Comparison of ENCODE assay signal across 17 cellular contexts in the genomic region with DNA sequence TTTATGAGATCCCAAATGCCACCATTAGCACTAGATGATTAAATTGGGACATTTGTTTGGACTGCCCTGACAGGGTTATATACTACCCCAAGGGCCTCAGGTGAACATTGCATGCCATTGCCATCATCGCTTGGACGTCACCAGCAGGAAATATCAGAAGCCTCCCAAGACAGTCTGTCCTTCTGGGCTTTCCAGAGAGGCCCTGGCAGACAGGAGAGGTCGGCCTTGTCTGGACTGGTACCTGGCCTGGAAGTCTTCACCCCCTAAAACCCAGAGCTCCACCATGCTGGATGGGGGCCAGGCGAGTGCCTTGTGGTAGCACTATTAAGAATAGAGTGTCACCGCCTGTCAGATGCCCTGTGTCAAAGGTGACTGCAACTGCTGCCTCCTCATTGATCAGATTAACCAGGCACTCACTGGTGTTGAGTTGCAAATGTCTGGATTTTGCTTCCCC.
DNase-seq lines count a peak whose midpoint lies in the region; ATAC-seq and TF ChIP-seq lines count a peak whose summit lies in the region.
"Had no signal": no experiment of that assay in that cellular context is flagged by ENCODE, and none has a peak within 500 bp of the region (broad histone marks: within the 10 kb centered on the region; RNA-seq: fewer than 3 reads in every experiment).

No MANE protein-coding gene starts in this region.

- H4K91ac ChIP-seq in mesenchymal stem cell (ENCODE audit: low read length) = no peak overlapping the region

- in situ Hi-C loops in Caki2 (cut with HindIII; ENCODE audit: low pct_unique_long_range_greater_than_20kb, low sequenced_read_pairs) = no loop called here

- peak overlapping the region; percentile 90 to 91 for H2BK12ac ChIP-seq in mesenchymal stem cell (ENCODE audit: low read length in 2 of 2)

- H3K36me3 ChIP-seq in mesenchymal stem cell (ENCODE audit: control insufficient read depth in 1 of 2, insufficient read depth in 2 of 2, low read depth in 1 of 2, low read length in 2 of 2) (no peaks in the 10 kb centered on the region), smooth muscle cell (ENCODE audit: low read depth) (no peaks in the 10 kb centered on the region)
- H3K36me3 ChIP-seq: HAP-1 had no signal

- H3K9ac ChIP-seq in mesenchymal stem cell (ENCODE audit: low read length) (no peak overlapping the region), smooth muscle cell (ENCODE audit: low read depth) (no peak overlapping the region)

- H3F3A ChIP-seq in smooth muscle cell (ENCODE audit: low read depth) = peaks cover 38% of the 10 kb centered on the region

- WGBS in mesenchymal stem cell = 88% methylated on average over 5 of the region's 5 CpGs
- WGBS in smooth muscle cell (ENCODE audit: low lambda C conversion rate) = 84% methylated on average over 5 of the region's 5 CpGs

- H4K20me1 ChIP-seq in smooth muscle cell (ENCODE audit: low read depth) = no peaks in the 10 kb centered on the region

- H3K79me1 ChIP-seq in mesenchymal stem cell (replicated peaks; ENCODE audit: low read length, poor library complexity, severe bottlenecking) = no peaks in the 10 kb centered on the region

- H3K79me2 ChIP-seq in smooth muscle cell (ENCODE audit: low read depth) = no peaks in the 10 kb centered on the region

- H3K27me3 ChIP-seq in mesenchymal stem cell (ENCODE audit: control insufficient read depth in 1 of 2, insufficient read depth in 1 of 2, low read length in 2 of 2) = no peaks in the 10 kb centered on the region
- H3K27me3 ChIP-seq in smooth muscle cell (ENCODE audit: low read depth) = no peaks in the 10 kb centered on the region

- H2AK5ac ChIP-seq in mesenchymal stem cell (ENCODE audit: low read length, severe bottlenecking) = peak overlapping the region; percentile 23

- no peak for TF ChIP-seq CTCF in smooth muscle cell (IDR thresholded peaks at IDR 0.05; ENCODE audit: borderline replicate concordance, insufficient read depth, poor library complexity, severe bottlenecking)

- ATAC-seq in SK-N-SH treated with all-trans-retinoic acid at 6 μM for 48 hours (peak; percentile 15; the same call in 2 of the 3 replicates), GM18502 (IDR thresholded peaks at IDR 0.05; ENCODE audit: poor library complexity, unreplicated experiment) (no peak)

- H2AFZ ChIP-seq in mesenchymal stem cell (ENCODE audit: low read depth, low read length) (no peak overlapping the region), smooth muscle cell (ENCODE audit: low read depth) (peak overlapping the region; percentile 47)

- H3K4me2 ChIP-seq in mesenchymal stem cell (ENCODE audit: low read length, poor library complexity, severe bottlenecking) = no peak overlapping the region
- no peak overlapping the region for H3K4me2 ChIP-seq in smooth muscle cell

- no peak overlapping the region for H3K4me3 ChIP-seq in mesenchymal stem cell (ENCODE audit: insufficient read depth in 1 of 2, low read depth in 1 of 2, low read length in 2 of 2)
- H3K4me3 ChIP-seq in smooth muscle cell = no peak overlapping the region
- H3K4me3 ChIP-seq: HAP-1 had no signal

- H3K4me1 ChIP-seq in mesenchymal stem cell (ENCODE audit: control insufficient read depth, insufficient read depth, low read depth, low read length) (peaks cover 8% of the 10 kb centered on the region), smooth muscle cell (ENCODE audit: low read depth) (peaks cover 13% of the 10 kb centered on the region)
- H3K4me1 ChIP-seq: HAP-1 had no signal

- no peak overlapping the region for H2BK15ac ChIP-seq in mesenchymal stem cell (ENCODE audit: low read depth, poor library complexity, severe bottlenecking)

- H3K9me3 ChIP-seq in mesenchymal stem cell (ENCODE audit: control insufficient read depth, low read length) = no peaks in the 10 kb centered on the region
- no peaks in the 10 kb centered on the region for H3K9me3 ChIP-seq in smooth muscle cell (replicated peaks; ENCODE audit: low read depth)
- H3K9me3 ChIP-seq: HAP-1 had no signal

- peak overlapping the region; percentile 22 to 56 for H3K18ac ChIP-seq in mesenchymal stem cell (ENCODE audit: low read depth in 1 of 2, low read length in 2 of 2)

- peak overlapping the region; percentile 41 for H4K8ac ChIP-seq in mesenchymal stem cell (ENCODE audit: low read length)

- no peak overlapping the region for H3K14ac ChIP-seq in mesenchymal stem cell (ENCODE audit: low read length in 2 of 2)

- DNase-seq in Caki2 (ENCODE audit: low read depth) (peak; percentile 26), mesenchymal stem cell (no peak), smooth muscle cell (lab: John Stamatoyannopoulos, UW; ENCODE audit: unreplicated experiment) (no peak)
- DNase-seq in stimulated activated CD4-positive, alpha-beta T cell treated with anti-CD3 and anti-CD28 coated beads, Interleukin-4, amount 100 ng/mL, for 1 hour = no peak
- no peak for DNase-seq in activated effector memory CD4-positive, alpha-beta T cell treated with Interleukin-2 at 50 U/mL for 16 hours
- DNase-seq: ACHN; AML-193; Calu3; CD4-positive, CD25-positive, alpha-beta regulatory T cell; DMS79 treated with DMSO at 0.1 percent for 48 hours; NCI-H187; NCI-H345; NCI-H526; SHP77 had no signal

- H3K27ac ChIP-seq in mesenchymal stem cell (ENCODE audit: low read length, poor library complexity, severe bottlenecking) = no peak overlapping the region
- no peak overlapping the region for H3K27ac ChIP-seq in smooth muscle cell (ENCODE audit: low read depth)

- H2BK120ac ChIP-seq in mesenchymal stem cell (ENCODE audit: low read depth, low read length) = peak overlapping the region; percentile 82

- no peak overlapping the region for H2BK5ac ChIP-seq in mesenchymal stem cell (ENCODE audit: low read depth, low read length, poor library complexity, severe bottlenecking)

- peak overlapping the region in 1 of 2 experiments; percentile 67 for H3K4ac ChIP-seq in mesenchymal stem cell (ENCODE audit: low read depth in 1 of 2, low read length in 2 of 2)

- no peak overlapping the region for H3K23ac ChIP-seq in mesenchymal stem cell (ENCODE audit: low read length in 2 of 2)

TF ChIP-seq in SK-N-SH treated with all-trans-retinoic acid at 6 μM for 48 hours, 23 proteins besides CTCF, POLR2A, EP300 and RAD21:
- TF ChIP-seq ZNF8 (CRISPR knock-in tag; IDR thresholded peaks at IDR 0.05) (no peak), GLIS3 (CRISPR knock-in tag; IDR thresholded peaks at IDR 0.05) (no peak), ESRRG (CRISPR knock-in tag; IDR thresholded peaks at IDR 0.05) (no peak), ZFP3 (CRISPR knock-in tag; IDR thresholded peaks at IDR 0.05) (0 out of 2 replicates have a peak, but pooled peaks have one; percentile 60), ZFP30 (CRISPR knock-in tag; IDR thresholded peaks at IDR 0.05) (no peak), TSHZ2 (CRISPR knock-in tag; IDR thresholded peaks at IDR 0.05) (0 out of 2 replicates have a peak, but pooled peaks have one; percentile 62), CSRNP3 (CRISPR knock-in tag; IDR thresholded peaks at IDR 0.05) (no peak), TCF4 (CRISPR knock-in tag; IDR thresholded peaks at IDR 0.05; ENCODE audit: borderline replicate concordance) (peak; percentile 30; the same call in 1 of the 2 replicates)
